13 cellular contexts compared by ENCODE assay signal in genomic region chr9:6655036-6655435, GRCh38. TPM values are rescaled to one million over a fixed set of nuclear protein-coding genes. Genes with fewer than 3 reads are reported as not detected.
DNase-seq lines count a peak whose midpoint lies in the region; ATAC-seq and TF ChIP-seq lines count a peak whose summit lies in the region.
"Had no signal": no experiment of that assay in that cellular context is flagged by ENCODE, and none has a peak within 500 bp of the region (broad histone marks: within the 10 kb centered on the region; RNA-seq: fewer than 3 reads in every experiment).

No MANE protein-coding gene starts in this region.

- intact Hi-C loops in activated B cell treated with CpG ODN at 0.5 μM for 24 hours (cut with micrococcal nuclease): no loop called here
- intact Hi-C loops in psoas muscle (cut with DNase I): no loop called here
- intact Hi-C loops in activated T-helper 2 cell treated with anti-CD3 and anti-CD28 coated beads, Interferon-gamma antibody, Interleukin-2, Interleukin-4, amounts not matched to agents 10 μg/mL and 5 μg/mL and 100 μg/mL, durations not matched to agents 14 hours and 24 hours and 36 hours (cut with micrococcal nuclease): no loop called here

- H3K4me3 Mint-ChIP-seq in activated B cell treated with CpG ODN at 0.5 μM for 24 hours: peak overlapping the region; percentile 48
- no peak overlapping the region for H3K4me3 Mint-ChIP-seq in activated T-helper 2 cell treated with anti-CD3 and anti-CD28 coated beads, Interferon-gamma antibody, Interleukin-2, Interleukin-4, amounts not matched to agents 10 μg/mL and 5 μg/mL and 100 μg/mL, durations not matched to agents 14 hours and 24 hours and 36 hours (ENCODE audit: low read depth)
- H3K4me3 Mint-ChIP-seq: brain had no signal

- peaks cover 7% of the 10 kb centered on the region for H3K27me3 Mint-ChIP-seq in activated B cell treated with CpG ODN at 0.5 μM for 24 hours
- H3K27me3 Mint-ChIP-seq in activated T-helper 2 cell treated with anti-CD3 and anti-CD28 coated beads, Interferon-gamma antibody, Interleukin-2, Interleukin-4, amounts not matched to agents 10 μg/mL and 5 μg/mL and 100 μg/mL, durations not matched to agents 14 hours and 24 hours and 36 hours (ENCODE audit: low read depth): peaks cover 18% of the 10 kb centered on the region
- H3K27me3 Mint-ChIP-seq: brain had no signal

- no peak for TF ChIP-seq POLR2A in GM18505 (IDR thresholded peaks at IDR 0.05; ENCODE audit: borderline replicate concordance, extremely low read depth, insufficient read depth, insufficient read length)

- H3K27me3 ChIP-seq in psoas muscle (ENCODE audit: insufficient read depth in 3 of 3, low read length in 2 of 3): no peaks in the 10 kb centered on the region
- H3K27me3 ChIP-seq: sigmoid colon had no signal

- POLR2A ChIA-PET in activated B cell treated with CpG ODN at 0.5 μM for 24 hours (lab: Charles Lee): interaction anchor here (0.7 to 1.0 kb wide), 2 partner anchors 37 to 95 kb away, joined by 3 to 4 read pairs; no protein-coding TSS in a partner anchor

- H3K4me1 ChIP-seq in psoas muscle: no peaks in the 10 kb centered on the region
- H3K4me1 ChIP-seq: sigmoid colon had no signal

- TF ChIP-seq CTCF in activated B cell treated with CpG ODN at 0.5 μM for 24 hours (IDR thresholded peaks at IDR 0.05) (no peak), psoas muscle (IDR thresholded peaks at IDR 0.05) (no peak)

- H3K36me3 Mint-ChIP-seq in activated B cell treated with CpG ODN at 0.5 μM for 24 hours (ENCODE audit: low read depth): no peaks in the 10 kb centered on the region
- H3K36me3 Mint-ChIP-seq in activated T-helper 2 cell treated with anti-CD3 and anti-CD28 coated beads, Interferon-gamma antibody, Interleukin-2, Interleukin-4, amounts not matched to agents 10 μg/mL and 5 μg/mL and 100 μg/mL, durations not matched to agents 14 hours and 24 hours and 36 hours (ENCODE audit: low read depth): no peaks in the 10 kb centered on the region

- 92 to 95% (median 94%) methylated on average over 7 of the region's 7 CpGs for WGBS in psoas muscle, 3 donors

- no peaks in the 10 kb centered on the region for H3K36me3 ChIP-seq in psoas muscle (ENCODE audit: insufficient read depth in 1 of 2, low read depth in 1 of 2)
- H3K36me3 ChIP-seq: sigmoid colon had no signal

- H3K27ac ChIP-seq in psoas muscle: no peak overlapping the region
- H3K27ac ChIP-seq: sigmoid colon had no signal

- H3K4me3 ChIP-seq in psoas muscle: no peak overlapping the region
- H3K4me3 ChIP-seq: sigmoid colon had no signal

- DNase-seq in activated B cell treated with CpG ODN at 0.5 μM for 24 hours: no peak
- no peak for DNase-seq in psoas muscle
- DNase-seq in activated T-helper 2 cell treated with anti-CD3 and anti-CD28 coated beads, Interferon-gamma antibody, Interleukin-2, Interleukin-4, amounts not matched to agents 10 μg/mL and 5 μg/mL and 100 μg/mL, durations not matched to agents 14 hours and 24 hours and 36 hours (ENCODE audit: low spot score): no peak
- DNase-seq in superior temporal gyrus (ENCODE audit: extremely low spot score): no peak
- DNase-seq: NCI-H1417; sigmoid colon; stimulated activated CD8-positive, alpha-beta memory T cell treated with anti-CD3 and anti-CD28 coated beads, Interleukin-4, amount 100 ng/mL, for 48 hours had no signal

- CTCF ChIA-PET in activated B cell treated with CpG ODN at 0.5 μM for 24 hours (lab: Charles Lee): interaction anchor here (2.1 kb wide), 1 partner anchor 12 kb away, joined by 8 read pairs; no protein-coding TSS in a partner anchor

- no peaks in the 10 kb centered on the region for H3K9me3 ChIP-seq in psoas muscle
- H3K9me3 ChIP-seq: sigmoid colon had no signal

- peaks cover 7% of the 10 kb centered on the region for H3K4me1 Mint-ChIP-seq in activated B cell treated with CpG ODN at 0.5 μM for 24 hours
- H3K4me1 Mint-ChIP-seq in activated T-helper 2 cell treated with anti-CD3 and anti-CD28 coated beads, Interferon-gamma antibody, Interleukin-2, Interleukin-4, amounts not matched to agents 10 μg/mL and 5 μg/mL and 100 μg/mL, durations not matched to agents 14 hours and 24 hours and 36 hours (ENCODE audit: low read depth): peaks cover 5% of the 10 kb centered on the region
- H3K4me1 Mint-ChIP-seq: brain had no signal

- ATAC-seq in GM18505 (IDR thresholded peaks at IDR 0.05; ENCODE audit: unreplicated experiment) (peak; percentile 88), GM21381 (IDR thresholded peaks at IDR 0.05; ENCODE audit: unreplicated experiment) (peak; percentile 90), HG03066 (IDR thresholded peaks at IDR 0.05; ENCODE audit: low read depth, unreplicated experiment) (peak; percentile 80), activated B cell treated with CpG ODN at 0.5 μM for 24 hours (ENCODE audit: low read depth) (no peak), SK-N-SH treated with all-trans-retinoic acid at 6 μM for 48 hours (no peak), psoas muscle (no peak)
- ATAC-seq: left lobe of liver had no signal

- no peaks in the 10 kb centered on the region for H3K9me3 Mint-ChIP-seq in activated B cell treated with CpG ODN at 0.5 μM for 24 hours
- no peaks in the 10 kb centered on the region for H3K9me3 Mint-ChIP-seq in activated T-helper 2 cell treated with anti-CD3 and anti-CD28 coated beads, Interferon-gamma antibody, Interleukin-2, Interleukin-4, amounts not matched to agents 10 μg/mL and 5 μg/mL and 100 μg/mL, durations not matched to agents 14 hours and 24 hours and 36 hours
- H3K9me3 Mint-ChIP-seq: brain had no signal

- H3K27ac Mint-ChIP-seq in activated B cell treated with CpG ODN at 0.5 μM for 24 hours: no peak overlapping the region
- H3K27ac Mint-ChIP-seq in activated T-helper 2 cell treated with anti-CD3 and anti-CD28 coated beads, Interferon-gamma antibody, Interleukin-2, Interleukin-4, amounts not matched to agents 10 μg/mL and 5 μg/mL and 100 μg/mL, durations not matched to agents 14 hours and 24 hours and 36 hours: no peak overlapping the region
- H3K27ac Mint-ChIP-seq: brain had no signal

TF ChIP-seq in SK-N-SH treated with all-trans-retinoic acid at 6 μM for 48 hours, 23 proteins besides CTCF, POLR2A, EP300 and RAD21:
- TF ChIP-seq SNAI2 (CRISPR knock-in tag; IDR thresholded peaks at IDR 0.05): no peak
- no peak for TF ChIP-seq TOX (CRISPR knock-in tag; IDR thresholded peaks at IDR 0.05; ENCODE audit: borderline replicate concordance)
TF ChIP-seq in SK-N-SH treated with all-trans-retinoic acid at 6 μM for 48 hours: peak in this region for 0.

RNA-seq across cellular contexts. Expression of gene GLDC, which starts 9.5 kb away (rescaled TPM):
- 2.3 and 2.6 TPM in 2 replicates for total RNA-seq in activated B cell treated with CpG ODN at 0.5 μM for 24 hours
- 1 to 10 TPM in 2 of 4 donors, under 1 TPM in 2; 0.30 to 2.3 (median 0.89) TPM for total RNA-seq in psoas muscle
- polyA plus RNA-seq in psoas muscle: 1 to 10 TPM in 2 of 3 donors, under 1 TPM in 1; 0.85 to 1.4 (median 1.4) TPM
- 1.0 and 1.4 TPM in 2 replicates for total RNA-seq in activated T-helper 2 cell treated with anti-CD3 and anti-CD28 coated beads, Interferon-gamma antibody, Interleukin-2, Interleukin-4, amounts not matched to agents 10 μg/mL and 5 μg/mL and 100 μg/mL, durations not matched to agents 14 hours and 24 hours and 36 hours

Comparison
In these comparisons a context has a peak if more than half of its experiments do, and no peak if none do; other contexts are left out.
1. ATAC-seq: peak in GM18505 (single experiment), GM21381 (single experiment) and HG03066 (single experiment); none in activated B cell treated with CpG ODN at 0.5 μM for 24 hours (single experiment), SK-N-SH treated with all-trans-retinoic acid at 6 μM for 48 hours (single experiment) and psoas muscle (0 of 4).